Comparison of ENCODE assay signal across 37 cellular contexts in the genomic region with DNA sequence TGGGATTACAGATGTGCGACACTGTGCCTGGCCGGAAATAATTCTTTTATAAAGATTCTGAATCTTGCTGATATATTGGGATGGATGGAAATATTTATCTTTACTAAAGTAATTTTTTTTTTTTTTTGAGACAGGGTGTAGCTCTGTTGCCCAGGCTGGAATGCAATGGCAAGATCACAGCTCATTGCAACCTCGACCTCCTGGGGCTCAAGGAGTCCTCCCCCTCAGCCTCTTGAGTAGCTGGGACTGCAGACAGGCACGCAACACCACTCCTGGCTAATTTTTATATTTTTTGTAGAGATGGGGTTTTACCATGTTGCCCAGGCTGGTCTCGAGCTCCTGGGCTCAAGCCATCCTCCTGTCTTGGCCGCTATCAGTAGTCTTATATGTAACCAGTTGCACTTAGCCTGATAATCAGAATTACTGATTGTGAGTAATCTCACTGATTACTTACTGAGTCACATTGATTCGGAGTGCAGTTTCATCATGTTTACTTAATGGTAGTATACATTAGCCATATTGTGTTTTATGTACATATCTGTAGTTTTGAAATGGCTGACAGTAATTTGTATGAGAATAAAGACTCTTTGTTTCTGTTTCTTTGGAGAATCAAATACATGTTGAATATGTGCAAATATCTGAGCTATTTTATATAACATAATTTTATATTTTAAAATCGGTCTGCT. TPM values are rescaled to one million over a fixed set of nuclear protein-coding genes. Genes with fewer than 3 reads are reported as not detected.
DNase-seq lines count a peak whose midpoint lies in the region; ATAC-seq, FAIRE-seq and TF ChIP-seq lines count a peak whose summit lies in the region.
"Had no signal": no experiment of that assay in that cellular context is flagged by ENCODE, and none has a peak within 500 bp of the region (broad histone marks: within the 10 kb centered on the region; RNA-seq: fewer than 3 reads in every experiment).

No MANE protein-coding gene starts in this region.

- no peak overlapping the region for H3K4me3 ChIP-seq in endodermal cell (ENCODE audit: low read length)
- H3K4me3 ChIP-seq in mucosa of descending colon = no peak overlapping the region
- H3K4me3 ChIP-seq: BLaER1, body of pancreas, gastroesophageal sphincter, GM12878, ovary, right atrium auricular region, uterus had no signal

- TF ChIP-seq POLR2A in GM12891 (IDR thresholded peaks at IDR 0.05; ENCODE audit: low read depth, low read length) = no peak

- H3K9me3 ChIP-seq in endodermal cell (ENCODE audit: control insufficient read depth, low read length) (no peaks in the 10 kb centered on the region), mucosa of descending colon (no peaks in the 10 kb centered on the region)
- H3K9me3 ChIP-seq: BLaER1, body of pancreas, gastroesophageal sphincter, ovary, right atrium auricular region, uterus had no signal

- peak; percentile 58 for FAIRE-seq in GM12891 (lab: Jason Lieb, UNC)
- FAIRE-seq: GM12878 had no signal

- H3K4me1 ChIP-seq in endodermal cell (ENCODE audit: control insufficient read depth, insufficient read depth, low read length) (peaks cover 16% of the 10 kb centered on the region), mucosa of descending colon (ENCODE audit: low read depth) (peaks cover 3% of the 10 kb centered on the region)
- H3K4me1 ChIP-seq: BLaER1, right atrium auricular region, uterus had no signal

- H3K27me3 Mint-ChIP-seq in endodermal cell (ENCODE audit: insufficient read depth) = no peaks in the 10 kb centered on the region
- H3K27me3 Mint-ChIP-seq: activated naive CD8-positive, alpha-beta T cell treated with anti-CD3 and anti-CD28 coated beads, Interleukin-2, amount 50 U/mL, for 24 hours; stimulated activated memory B cell treated with anti-CD40 and anti-IgM and Interleukin-4, amounts not matched to agents 10 μg/mL and 1 μg/mL and 100 μg/mL, for 72 hours; T-cell had no signal

- H3K27ac Mint-ChIP-seq in endodermal cell = no peak overlapping the region
- H3K27ac Mint-ChIP-seq: activated CD8-positive, alpha-beta T cell treated with anti-CD3 and anti-CD28 coated beads, Interleukin-2, amount 10 ng/mL, durations not matched to agents 7 days and 5 days; activated naive CD8-positive, alpha-beta T cell treated with anti-CD3 and anti-CD28 coated beads, Interleukin-2, amount 50 U/mL, for 24 hours; natural killer cell; stimulated activated memory B cell treated with anti-CD40 and anti-IgM and Interleukin-4, amounts not matched to agents 10 μg/mL and 1 μg/mL and 100 μg/mL, for 72 hours; T-cell had no signal

- H3K4me1 Mint-ChIP-seq in endodermal cell = peaks cover 55% of the 10 kb centered on the region

- DNase-seq in GM12891 (ENCODE audit: insufficient read length, low spot score) = no peak
- peak; percentile 44 for DNase-seq in NCI-H69 (lab: John Stamatoyannopoulos, UW)
- peak; percentile 68 for DNase-seq in endodermal cell
- no peak for DNase-seq in mucosa of descending colon
- DNase-seq in SKM-1 treated with dmso at 0.1 percent for 144 hours (lab: John Stamatoyannopoulos, UW; ENCODE audit: unreplicated experiment) = no peak
- no peak for DNase-seq in MV-4-11 (lab: John Stamatoyannopoulos, UW)
- DNase-seq in LoVo (ENCODE audit: low spot score) = no peak
- DNase-seq in GOT3 (lab: John Stamatoyannopoulos, UW) = no peak
- DNase-seq: activated CD4-positive, CD25-positive, alpha-beta regulatory T cell treated with anti-CD3 and anti-CD28 coated beads, Interleukin-2, amount 50 U/mL, for 72 hours; activated CD8-positive, alpha-beta T cell treated with anti-CD3 and anti-CD28 coated beads, Interleukin-2, amount 10 ng/mL, durations not matched to agents 7 days and 5 days; activated gamma-delta T cell; activated naive CD8-positive, alpha-beta T cell treated with anti-CD3 and anti-CD28 coated beads, Interleukin-2, amount 50 U/mL, for 24 hours; activated T-cell treated with anti-CD3 and anti-CD28 coated beads for 4 hours; body of pancreas; COR-L47; effector CD8-positive, alpha-beta T cell; hypothalamus; Kasumi-1; left ventricle myocardium superior; midbrain; natural killer cell; NCI-H1092; NCI-H2029 treated with DMSO at 0.1 percent for 48 hours; NCI-H2227 treated with DMSO at 0.1 percent for 48 hours; ovary; stimulated activated CD4-positive, alpha-beta T cell treated with anti-CD3 and anti-CD28 coated beads, Interleukin-4, amount 100 ng/mL, for 1 hour; T-cell; uterus had no signal

- H3K36me3 ChIP-seq in endodermal cell (ENCODE audit: control insufficient read depth, insufficient read depth, low read length) (peaks cover 36% of the 10 kb centered on the region), mucosa of descending colon (ENCODE audit: low read depth) (peaks cover 3% of the 10 kb centered on the region)
- H3K36me3 ChIP-seq: ovary, right atrium auricular region, uterus had no signal

- H3K36me3 Mint-ChIP-seq in endodermal cell (ENCODE audit: low read depth) = peaks cover 16% of the 10 kb centered on the region
- H3K36me3 Mint-ChIP-seq: natural killer cell had no signal

- intact Hi-C loops in mucosa of descending colon (cut with DNase I, micrococcal nuclease) = no loop called here

- no peak overlapping the region for H3K4me3 Mint-ChIP-seq in endodermal cell
- H3K4me3 Mint-ChIP-seq: activated CD8-positive, alpha-beta T cell treated with anti-CD3 and anti-CD28 coated beads, Interleukin-2, amount 10 ng/mL, durations not matched to agents 7 days and 5 days; activated naive CD8-positive, alpha-beta T cell treated with anti-CD3 and anti-CD28 coated beads, Interleukin-2, amount 50 U/mL, for 24 hours; natural killer cell; stimulated activated memory B cell treated with anti-CD40 and anti-IgM and Interleukin-4, amounts not matched to agents 10 μg/mL and 1 μg/mL and 100 μg/mL, for 72 hours; T-cell had no signal

- TF ChIP-seq CTCF in endodermal cell (conservative IDR thresholded peaks at IDR 0.05) = no peak
- no peak for TF ChIP-seq CTCF in mucosa of descending colon (IDR thresholded peaks at IDR 0.05)

- WGBS in endodermal cell (ENCODE audit: insufficient coverage in 1 of 2, insufficient read length in 1 of 2), 2 experiments = 81 to 88% methylated on average over 3 to 7 of the region's 8 CpGs

- no peak overlapping the region for H3K9ac ChIP-seq in endodermal cell (ENCODE audit: extremely low read depth, low read length, poor library complexity, severe bottlenecking)
- H3K9ac ChIP-seq: BLaER1 had no signal

- no peak overlapping the region for H3K27ac ChIP-seq in endodermal cell (ENCODE audit: low read depth, low read length)
- H3K27ac ChIP-seq: BLaER1, body of pancreas, gastroesophageal sphincter, ovary, right atrium auricular region, uterus had no signal

- peak; percentile 32 for ATAC-seq in mucosa of descending colon
- ATAC-seq: activated CD8-positive, alpha-beta T cell treated with anti-CD3 and anti-CD28 coated beads, Interleukin-2, amount 10 ng/mL, durations not matched to agents 7 days and 5 days; activated naive CD8-positive, alpha-beta T cell treated with anti-CD3 and anti-CD28 coated beads, Interleukin-2, amount 50 U/mL, for 24 hours; body of pancreas; esophagus mucosa; gastroesophageal sphincter; GM12878; left ventricle myocardium superior; natural killer cell; stimulated activated memory B cell treated with anti-CD40 and anti-IgM and Interleukin-4, amounts not matched to agents 10 μg/mL and 1 μg/mL and 100 μg/mL, for 72 hours; T-cell had no signal

- no peaks in the 10 kb centered on the region for H3K27me3 ChIP-seq in endodermal cell (ENCODE audit: control insufficient read depth, insufficient read depth, low read length, poor library complexity, severe bottlenecking)
- H3K27me3 ChIP-seq: BLaER1, body of pancreas, gastroesophageal sphincter, ovary, right atrium auricular region, uterus had no signal

- no peaks in the 10 kb centered on the region for H3K9me3 Mint-ChIP-seq in endodermal cell
- H3K9me3 Mint-ChIP-seq: activated naive CD8-positive, alpha-beta T cell treated with anti-CD3 and anti-CD28 coated beads, Interleukin-2, amount 50 U/mL, for 24 hours; natural killer cell; stimulated activated memory B cell treated with anti-CD40 and anti-IgM and Interleukin-4, amounts not matched to agents 10 μg/mL and 1 μg/mL and 100 μg/mL, for 72 hours; T-cell had no signal

TF ChIP-seq in GM12891, 5 proteins besides CTCF, POLR2A, EP300 and RAD21:
- TF ChIP-seq PAX5 (IDR thresholded peaks at IDR 0.05; ENCODE audit: insufficient read depth, low read length, severe bottlenecking) (no peak), TAF1 (IDR thresholded peaks at IDR 0.05; ENCODE audit: low read depth, low read length) (no peak)
TF ChIP-seq in GM12891: peak in this region for 0.

RNA-seq across cellular contexts. Expression of a gene that starts 50.4 kb away (rescaled TPM):
- polyA plus RNA-seq in GM12891 (2012; ENCODE audit: low read depth, missing spikeins) = not detected
- under 1 TPM; 0.40 TPM for total RNA-seq in endodermal cell
- 0.25 TPM for polyA plus RNA-seq in endodermal cell (2013, experiment 1 of 2)
- not detected for polyA plus RNA-seq in endodermal cell (2013, experiment 2 of 2)
- total RNA-seq in mucosa of descending colon = not detected
- total RNA-seq: activated CD8-positive, alpha-beta T cell treated with anti-CD3 and anti-CD28 coated beads, Interleukin-2, amount 10 ng/mL, durations not matched to agents 7 days and 5 days; body of pancreas; chondrocyte; esophagus mucosa; gastroesophageal sphincter; GM12878; HT1080; left ventricle myocardium superior; natural killer cell; OCI-LY7; ovary; right atrium auricular region; T-cell; uterus had no signal
- polyA plus RNA-seq: ovary had no signal

Comparison
In these comparisons a context has a peak if more than half of its experiments do, and no peak if none do; other contexts are left out.
1. DNase-seq: peak in NCI-H69 (single experiment) and endodermal cell (single experiment); none in GM12891 (single experiment), mucosa of descending colon (0 of 3), SKM-1 treated with dmso at 0.1 percent for 144 hours (single experiment), MV-4-11 (single experiment), LoVo (single experiment) and GOT3 (single experiment).